8 cellular contexts compared by ENCODE assay signal in the genomic region with DNA sequence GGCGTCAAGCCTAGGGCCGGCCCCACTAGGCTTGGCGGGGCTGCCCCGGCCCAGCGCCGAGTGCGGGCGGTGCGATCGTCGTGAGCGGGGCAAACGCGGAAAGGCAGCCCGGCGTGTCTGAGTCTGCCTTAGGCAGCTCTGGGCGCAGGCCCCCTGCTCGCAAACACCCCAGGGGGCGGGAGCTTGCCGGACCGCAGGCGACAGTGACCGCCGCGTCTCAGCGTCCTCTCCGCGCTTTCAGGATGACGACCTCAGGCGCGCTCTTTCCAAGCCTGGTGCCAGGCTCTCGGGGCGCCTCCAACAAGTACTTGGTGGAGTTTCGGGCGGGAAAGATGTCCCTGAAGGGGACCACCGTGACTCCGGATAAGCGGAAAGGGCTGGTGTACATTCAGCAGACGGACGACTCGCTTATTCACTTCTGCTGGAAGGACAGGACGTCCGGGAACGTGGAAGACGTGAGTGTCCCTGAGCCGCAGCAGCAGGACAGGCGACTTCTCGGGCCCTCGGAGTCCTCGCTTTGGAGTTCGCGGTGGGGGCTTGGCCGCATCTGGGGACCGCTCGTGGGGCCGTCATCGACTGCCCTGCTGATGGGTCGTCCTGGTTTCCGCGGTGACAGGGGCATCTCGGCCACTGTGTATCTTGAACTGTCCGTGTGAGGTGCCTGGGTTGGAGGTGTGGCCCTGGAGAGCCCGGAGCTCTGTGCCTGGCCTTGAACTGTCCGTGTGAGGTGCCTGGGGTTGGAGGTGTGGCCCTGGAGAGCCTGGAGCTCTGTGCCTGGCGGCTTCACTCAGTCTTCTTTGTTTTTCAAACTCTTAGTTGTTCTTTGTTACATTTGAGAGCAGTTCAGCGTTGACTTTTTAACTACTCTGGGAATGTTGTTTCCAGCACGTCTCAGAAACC. TPM values are rescaled to one million over a fixed set of nuclear protein-coding genes. Genes with fewer than 3 reads are reported as not detected.
DNase-seq lines count a peak whose midpoint lies in the region; ATAC-seq lines count a peak whose summit lies in the region.

No MANE protein-coding gene starts in this region.

- intact Hi-C loops in CD4-positive, alpha-beta memory T cell (cut with micrococcal nuclease) = loop anchor here (5.0 kb wide), 1 partner anchor 291 kb away; no protein-coding TSS in a partner anchor

- H3K27ac Mint-ChIP-seq in CD4-positive, alpha-beta memory T cell = peak overlapping the region; percentile 78 to 91 (median 83)

- H3K36me3 ChIP-seq in CD4-positive, alpha-beta memory T cell (ENCODE audit: insufficient read depth, low read length) = peaks cover 37% of the 10 kb centered on the region
- peaks cover 33 to 49% of the 10 kb centered on the region in 2 donors for H3K36me3 ChIP-seq in duodenal mucosa (ENCODE audit: control insufficient read depth in 1 of 2, insufficient read depth in 2 of 2, low read length in 2 of 2)

- H3K4me3 ChIP-seq in CD4-positive, alpha-beta memory T cell (ENCODE audit: low read length in 2 of 2) = peak overlapping the region; percentile 65 to 96
- H3K4me3 ChIP-seq in duodenal mucosa (ENCODE audit: low read depth in 1 of 2, low read length in 2 of 2) (peak overlapping the region; percentile 81 to 91), mononuclear cell (ENCODE audit: low read length) (peak overlapping the region; percentile 71)

- POLR2A ChIA-PET in CD4-positive, alpha-beta memory T cell (lab: Charles Lee; ENCODE audit: partially characterized antibody) = interaction anchor here (2.3 kb wide), 1 partner anchor 83 kb away, joined by 19 read pairs; a partner anchor contains a TSS

- H3K36me3 Mint-ChIP-seq in CD4-positive, alpha-beta memory T cell = peaks cover 7 to 28% of the 10 kb centered on the region in 2 donors

- peak overlapping the region; percentile 86 to 94 (median 89) for H3K4me3 Mint-ChIP-seq in CD4-positive, alpha-beta memory T cell

- ATAC-seq in GM21825 (IDR thresholded peaks at IDR 0.05; ENCODE audit: unreplicated experiment) (peak; percentile 4), HG03469 (IDR thresholded peaks at IDR 0.05; ENCODE audit: unreplicated experiment) (no peak)

- H3K4me1 Mint-ChIP-seq in CD4-positive, alpha-beta memory T cell = peaks cover 10 to 32% (median 23%) of the 10 kb centered on the region in 4 donors

- H3K27ac ChIP-seq in CD4-positive, alpha-beta memory T cell (ENCODE audit: low read depth, low read length) = peak overlapping the region; percentile 90
- no peak overlapping the region for H3K27ac ChIP-seq in duodenal mucosa (ENCODE audit: low read depth, low read length)

- H3K9me3 Mint-ChIP-seq in CD4-positive, alpha-beta memory T cell = no peaks in the 10 kb centered on the region

- H3K9me3 ChIP-seq in CD4-positive, alpha-beta memory T cell (ENCODE audit: control insufficient read depth in 1 of 2, low read length in 2 of 2) = no peaks in the 10 kb centered on the region
- no peaks in the 10 kb centered on the region for H3K9me3 ChIP-seq in duodenal mucosa (ENCODE audit: control insufficient read depth in 1 of 2, low read length in 2 of 2)
- no peaks in the 10 kb centered on the region for H3K9me3 ChIP-seq in mononuclear cell (ENCODE audit: low read depth, low read length)

- no peaks in the 10 kb centered on the region for H3K27me3 Mint-ChIP-seq in CD4-positive, alpha-beta memory T cell

- CTCF ChIA-PET in CD4-positive, alpha-beta memory T cell (lab: Charles Lee; ENCODE audit: partially characterized antibody) = interaction anchor here (1.7 kb wide), 1 partner anchor 79 kb away, joined by 7 read pairs; no protein-coding TSS in a partner anchor

- DNase-seq in CD4-positive, alpha-beta memory T cell = no peak
- DNase-seq in RKO (ENCODE audit: low spot score) = peak; percentile 63
- DNase-seq in NCI-H2171 (lab: John Stamatoyannopoulos, UW) = no peak
- DNase-seq in NCI-H1105 (lab: John Stamatoyannopoulos, UW) = no peak

- peak overlapping the region; percentile 53 to 84 for H3K9ac ChIP-seq in duodenal mucosa (ENCODE audit: low read depth in 1 of 2, low read length in 2 of 2)

- H3K4me1 ChIP-seq in CD4-positive, alpha-beta memory T cell (ENCODE audit: insufficient read depth, low read length) = peaks cover 30% of the 10 kb centered on the region
- H3K4me1 ChIP-seq in duodenal mucosa (ENCODE audit: control insufficient read depth in 1 of 2, insufficient read depth in 2 of 2, low read length in 2 of 2) (peaks cover 21 to 25% of the 10 kb centered on the region in 2 donors), mononuclear cell (ENCODE audit: insufficient read depth, low read length) (peaks cover 27% of the 10 kb centered on the region)

- H3K27me3 ChIP-seq in CD4-positive, alpha-beta memory T cell (ENCODE audit: insufficient read depth, low read length) = no peaks in the 10 kb centered on the region
- no peaks in the 10 kb centered on the region for H3K27me3 ChIP-seq in duodenal mucosa (ENCODE audit: control insufficient read depth in 1 of 2, insufficient read depth in 2 of 2, low read length in 2 of 2)
- H3K27me3 ChIP-seq in mononuclear cell (ENCODE audit: insufficient read depth, low read length) = no peaks in the 10 kb centered on the region

RNA-seq across cellular contexts. Expression of a gene that starts 0.8 kb away (rescaled TPM):
- total RNA-seq in CD4-positive, alpha-beta memory T cell = 10 to 100 TPM; 59.4 to 62.2 TPM
- 100 to 1,000 TPM in 1 of 2 donors, 10 to 100 TPM in 1; 95.8 to 102 TPM for polyA plus RNA-seq in CD4-positive, alpha-beta memory T cell
- total RNA-seq in mononuclear cell = 30.2 TPM
